In the genomic region with DNA sequence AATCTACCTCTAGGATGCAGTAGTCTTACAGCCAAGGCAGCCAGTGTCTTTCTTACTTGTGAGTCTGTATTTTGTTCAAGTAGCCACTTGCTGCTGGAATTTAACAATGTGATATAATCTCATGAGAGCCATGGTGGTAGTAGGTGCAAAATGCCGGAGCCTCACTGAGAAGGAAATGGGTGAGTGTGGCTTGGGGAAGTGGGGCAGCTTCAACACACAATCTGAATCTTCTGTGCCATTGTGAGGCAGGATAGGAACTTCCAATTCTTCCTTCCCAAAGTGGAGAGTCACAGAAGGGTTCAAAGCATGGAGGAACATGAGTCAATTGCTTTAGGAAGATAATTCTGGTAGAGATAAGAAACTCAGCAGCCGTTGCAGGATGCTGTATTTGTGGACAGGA, we compare ENCODE assay signal across 27 cellular contexts.
"Had no signal": no experiment of that assay in that cellular context is flagged by ENCODE, and none has a peak within 500 bp of the region (broad histone marks: within the 10 kb centered on the region; RNA-seq: fewer than 3 reads in every experiment).

No MANE protein-coding gene starts in this region.

- H3K27ac ChIP-seq: adrenal gland, body of pancreas, foreskin keratinocyte, gastrocnemius medialis had no signal

- H3K4me3 Mint-ChIP-seq: activated CD4-positive, alpha-beta memory T cell treated with anti-CD3 and anti-CD28 coated beads for 36 hours; activated CD4-positive, alpha-beta T cell treated with anti-CD3 and anti-CD28 coated beads for 36 hours; activated CD4-positive, alpha-beta T cell treated with anti-CD3 and anti-CD28 coated beads, Interleukin-2, amount 10 ng/mL, durations not matched to agents 24 days and 14 days; activated CD8-positive, alpha-beta memory T cell treated with anti-CD3 and anti-CD28 coated beads, Interleukin-2, amount 10 ng/mL, durations not matched to agents 7 days and 5 days; activated CD8-positive, alpha-beta T cell treated with anti-CD3 and anti-CD28 coated beads, Interleukin-2, amount 10 ng/mL, durations not matched to agents 7 days and 5 days; activated naive CD4-positive, alpha-beta T cell treated with anti-CD3 and anti-CD28 coated beads for 36 hours; activated naive CD4-positive, alpha-beta T cell treated with anti-CD3 and anti-CD28 coated beads, Interleukin-2, amount 50 U/mL, for 24 hours; activated naive CD8-positive, alpha-beta T cell treated with anti-CD3 and anti-CD28 coated beads for 36 hours; activated naive CD8-positive, alpha-beta T cell treated with anti-CD3 and anti-CD28 coated beads, Interleukin-2, amount 50 U/mL, for 24 hours; activated T-helper 1 cell treated with anti-CD3 and anti-CD28 coated beads, Interleukin-12 subunit alpha, Interleukin-12 subunit beta, Interleukin-2, Interleukin-4 antibody, amounts not matched to agents 30 ng/mL and 10 ng/mL and 1 ng/mL, durations not matched to agents 14 hours and 24 hours and 36 hours had no signal

- H3K27me3 Mint-ChIP-seq: activated CD4-positive, alpha-beta T cell treated with anti-CD3 and anti-CD28 coated beads, Interleukin-2, amount 10 ng/mL, durations not matched to agents 24 days and 14 days; activated naive CD4-positive, alpha-beta T cell treated with anti-CD3 and anti-CD28 coated beads, Interleukin-2, amount 50 U/mL, for 24 hours; activated naive CD8-positive, alpha-beta T cell treated with anti-CD3 and anti-CD28 coated beads for 36 hours had no signal

- H3K4me1 ChIP-seq: adrenal gland, body of pancreas, foreskin keratinocyte, gastrocnemius medialis had no signal

- H3K4me1 Mint-ChIP-seq: activated CD4-positive, alpha-beta T cell treated with anti-CD3 and anti-CD28 coated beads for 36 hours; activated CD4-positive, alpha-beta T cell treated with anti-CD3 and anti-CD28 coated beads, Interleukin-2, amount 10 ng/mL, durations not matched to agents 24 days and 14 days; activated CD8-positive, alpha-beta memory T cell treated with anti-CD3 and anti-CD28 coated beads, Interleukin-2, amount 10 ng/mL, durations not matched to agents 7 days and 5 days; activated naive CD4-positive, alpha-beta T cell treated with anti-CD3 and anti-CD28 coated beads, Interleukin-2, amount 50 U/mL, for 24 hours; activated naive CD8-positive, alpha-beta T cell treated with anti-CD3 and anti-CD28 coated beads for 36 hours had no signal

- H3K36me3 Mint-ChIP-seq: activated CD4-positive, alpha-beta memory T cell treated with anti-CD3 and anti-CD28 coated beads for 36 hours; activated CD8-positive, alpha-beta memory T cell treated with anti-CD3 and anti-CD28 coated beads, Interleukin-2, amount 10 ng/mL, durations not matched to agents 7 days and 5 days; activated naive CD4-positive, alpha-beta T cell treated with anti-CD3 and anti-CD28 coated beads, Interleukin-2, amount 50 U/mL, for 24 hours; activated naive CD8-positive, alpha-beta T cell treated with anti-CD3 and anti-CD28 coated beads for 36 hours had no signal

- H3K4me3 ChIP-seq: adrenal gland, body of pancreas, gastrocnemius medialis had no signal

- H3K27ac Mint-ChIP-seq: activated CD4-positive, alpha-beta memory T cell treated with anti-CD3 and anti-CD28 coated beads for 36 hours; activated CD4-positive, alpha-beta T cell treated with anti-CD3 and anti-CD28 coated beads for 36 hours; activated CD4-positive, alpha-beta T cell treated with anti-CD3 and anti-CD28 coated beads, Interleukin-2, amount 10 ng/mL, durations not matched to agents 24 days and 14 days; activated CD8-positive, alpha-beta memory T cell treated with anti-CD3 and anti-CD28 coated beads, Interleukin-2, amount 10 ng/mL, durations not matched to agents 7 days and 5 days; activated CD8-positive, alpha-beta T cell treated with anti-CD3 and anti-CD28 coated beads, Interleukin-2, amount 10 ng/mL, durations not matched to agents 7 days and 5 days; activated naive CD4-positive, alpha-beta T cell treated with anti-CD3 and anti-CD28 coated beads for 36 hours; activated naive CD4-positive, alpha-beta T cell treated with anti-CD3 and anti-CD28 coated beads, Interleukin-2, amount 50 U/mL, for 24 hours; activated naive CD8-positive, alpha-beta T cell treated with anti-CD3 and anti-CD28 coated beads for 36 hours; activated naive CD8-positive, alpha-beta T cell treated with anti-CD3 and anti-CD28 coated beads, Interleukin-2, amount 50 U/mL, for 24 hours; activated T-helper 1 cell treated with anti-CD3 and anti-CD28 coated beads, Interleukin-12 subunit alpha, Interleukin-12 subunit beta, Interleukin-2, Interleukin-4 antibody, amounts not matched to agents 30 ng/mL and 10 ng/mL and 1 ng/mL, durations not matched to agents 14 hours and 24 hours and 36 hours; activated T-helper 2 cell treated with anti-CD3 and anti-CD28 coated beads, Interferon-gamma antibody, Interleukin-2, Interleukin-4, amounts not matched to agents 10 μg/mL and 5 μg/mL and 100 μg/mL, durations not matched to agents 14 hours and 24 hours and 36 hours had no signal

- H3K9me3 ChIP-seq: adrenal gland, body of pancreas, gastrocnemius medialis had no signal

- H3K9me3 Mint-ChIP-seq: activated CD4-positive, alpha-beta memory T cell treated with anti-CD3 and anti-CD28 coated beads for 36 hours; activated CD4-positive, alpha-beta T cell treated with anti-CD3 and anti-CD28 coated beads, Interleukin-2, amount 10 ng/mL, durations not matched to agents 24 days and 14 days; activated naive CD4-positive, alpha-beta T cell treated with anti-CD3 and anti-CD28 coated beads for 36 hours; activated naive CD4-positive, alpha-beta T cell treated with anti-CD3 and anti-CD28 coated beads, Interleukin-2, amount 50 U/mL, for 24 hours; activated naive CD8-positive, alpha-beta T cell treated with anti-CD3 and anti-CD28 coated beads for 36 hours; activated naive CD8-positive, alpha-beta T cell treated with anti-CD3 and anti-CD28 coated beads, Interleukin-2, amount 50 U/mL, for 24 hours; activated T-helper 1 cell treated with anti-CD3 and anti-CD28 coated beads, Interleukin-12 subunit alpha, Interleukin-12 subunit beta, Interleukin-2, Interleukin-4 antibody, amounts not matched to agents 30 ng/mL and 10 ng/mL and 1 ng/mL, durations not matched to agents 14 hours and 24 hours and 36 hours; activated T-helper 2 cell treated with anti-CD3 and anti-CD28 coated beads, Interferon-gamma antibody, Interleukin-2, Interleukin-4, amounts not matched to agents 10 μg/mL and 5 μg/mL and 100 μg/mL, durations not matched to agents 14 hours and 24 hours and 36 hours had no signal

- DNase-seq: activated CD4-positive, alpha-beta memory T cell treated with anti-CD3 and anti-CD28 coated beads for 36 hours; activated CD4-positive, alpha-beta T cell treated with anti-CD3 and anti-CD28 coated beads for 36 hours; activated CD4-positive, alpha-beta T cell treated with anti-CD3 and anti-CD28 coated beads, Interleukin-2, amount 10 ng/mL, durations not matched to agents 24 days and 14 days; activated CD4-positive, CD25-positive, alpha-beta regulatory T cell; activated CD4-positive, CD25-positive, alpha-beta regulatory T cell treated with anti-CD3 and anti-CD28 coated beads, Interleukin-2, amount 50 U/mL, for 72 hours; activated CD8-positive, alpha-beta memory T cell treated with anti-CD3 and anti-CD28 coated beads, Interleukin-2, amount 10 ng/mL, durations not matched to agents 7 days and 5 days; activated CD8-positive, alpha-beta memory T cell treated with anti-CD3 and anti-CD28 coated beads, Interleukin-2, amount 50 U/mL, for 4 hours; activated CD8-positive, alpha-beta T cell treated with anti-CD3 and anti-CD28 coated beads, Interleukin-2, amount 10 ng/mL, durations not matched to agents 7 days and 5 days; activated effector memory CD4-positive, alpha-beta T cell treated with anti-CD3 and anti-CD28 coated beads, Interleukin-2, amount 50 U/mL, for 16 hours; activated naive CD4-positive, alpha-beta T cell treated with anti-CD3 and anti-CD28 coated beads for 36 hours; activated naive CD8-positive, alpha-beta T cell treated with anti-CD3 and anti-CD28 coated beads for 36 hours; activated naive CD8-positive, alpha-beta T cell treated with anti-CD3 and anti-CD28 coated beads, Interleukin-2, amount 50 U/mL, for 24 hours; activated T-cell treated with anti-CD3 and anti-CD28 coated beads, Interleukin-2, amount 50 U/mL, for 1 hour; activated T-cell treated with anti-CD3 and anti-CD28 coated beads, Interleukin-2, amount 50 U/mL, for 48 hours; adrenal gland; amygdala; aorta; body of pancreas; caudate nucleus; cortex of kidney; effector CD8-positive, alpha-beta T cell; foreskin keratinocyte; gastrocnemius medialis; T-helper 2 cell had no signal

- H3K27me3 ChIP-seq: adrenal gland, body of pancreas, foreskin keratinocyte, gastrocnemius medialis had no signal

- H3K36me3 ChIP-seq: adrenal gland, gastrocnemius medialis had no signal
